In the genomic region with DNA sequence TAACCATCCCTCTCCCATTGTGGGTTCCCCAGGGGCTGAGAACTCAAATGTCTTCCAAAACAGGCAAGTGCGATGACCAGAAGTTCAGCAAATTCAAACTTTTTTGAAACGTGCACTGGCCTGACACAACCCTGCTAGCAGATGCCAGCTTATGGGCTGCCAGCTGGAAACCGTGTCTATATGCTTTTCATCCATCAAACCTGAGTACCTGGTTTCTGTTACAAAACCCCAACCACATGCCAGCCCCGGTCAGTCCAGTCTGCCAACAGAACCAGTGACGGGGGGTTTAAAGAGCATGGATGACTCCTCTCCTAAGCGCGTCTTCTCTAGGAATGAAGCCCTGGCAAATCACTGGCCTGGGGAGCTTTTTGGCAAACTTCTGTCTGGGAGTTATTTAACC, we compare ENCODE assay signal across 32 cellular contexts.
DNase-seq lines count a peak whose midpoint lies in the region; ATAC-seq and TF ChIP-seq lines count a peak whose summit lies in the region.
"Had no signal": no experiment of that assay in that cellular context is flagged by ENCODE, and none has a peak within 500 bp of the region (broad histone marks: within the 10 kb centered on the region; RNA-seq: fewer than 3 reads in every experiment).

No MANE protein-coding gene starts in this region.

- no peak for TF ChIP-seq POLR2A in sigmoid colon (IDR thresholded peaks at IDR 0.05)

- no peaks in the 10 kb centered on the region for H3K27me3 Mint-ChIP-seq in CD4-positive, alpha-beta T cell
- H3K27me3 Mint-ChIP-seq in WTC11 (ENCODE audit: low read depth): no peaks in the 10 kb centered on the region
- H3K27me3 Mint-ChIP-seq: stimulated activated naive CD8-positive, alpha-beta T cell treated with anti-CD3 and anti-CD28 coated beads, Interleukin-15, Interleukin-2, amounts not matched to agents 100 ng/mL and 50 ng/mL, for 24 hours; T-cell; type B pancreatic cell had no signal

- no peaks in the 10 kb centered on the region for H3K36me3 Mint-ChIP-seq in CD4-positive, alpha-beta T cell (ENCODE audit: low read depth)
- no peaks in the 10 kb centered on the region for H3K36me3 Mint-ChIP-seq in WTC11
- H3K36me3 Mint-ChIP-seq: activated naive CD4-positive, alpha-beta T cell treated with anti-CD3 and anti-CD28 coated beads, Interleukin-2, amount 10 ng/mL, durations not matched to agents 7 days and 5 days; T-cell had no signal

- DNase-seq in DMS 273 (lab: John Stamatoyannopoulos, UW; ENCODE audit: unreplicated experiment) (peak; percentile 79), NCI-H524 (lab: John Stamatoyannopoulos, UW) (peak; percentile 49 to 79), left ventricle myocardium superior (no peak), sigmoid colon (peak; percentile 94), WTC11 (ENCODE audit: low spot score) (no peak)
- DNase-seq in activated CD4-positive, alpha-beta T cell treated with anti-CD3 and anti-CD28 coated beads, Interleukin-2, amount 50 U/mL, for 4 hours: no peak
- DNase-seq in CD4-positive, alpha-beta T cell: no peak
- DNase-seq: activated CD4-positive, alpha-beta T cell treated with anti-CD3 and anti-CD28 coated beads, Interleukin-2, amount 50 U/mL, for 48 hours; activated CD4-positive, CD25-positive, alpha-beta regulatory T cell; activated naive CD4-positive, alpha-beta T cell treated with anti-CD3 and anti-CD28 coated beads, Interleukin-2, amount 10 ng/mL, durations not matched to agents 7 days and 5 days; BE2C; colonic mucosa; DMS79 treated with DMSO at 0.1 percent for 48 hours; effector memory CD4-positive, alpha-beta T cell; foreskin keratinocyte; GF-D8; KG1; left cardiac atrium; mesenchymal stem cell; MG63; NCI-H2081 treated with DMSO at 0.1 percent for 48 hours; NCI-H510A; Peyer's patch; small intestine; T-cell had no signal

- ATAC-seq in left ventricle myocardium superior (peak; percentile 12), GM21529 (IDR thresholded peaks at IDR 0.05; ENCODE audit: unreplicated experiment) (no peak), WTC11 (no peak)
- ATAC-seq in CD4-positive, alpha-beta T cell (ENCODE audit: poor library complexity): no peak
- ATAC-seq: foreskin keratinocyte, T-cell had no signal

- peak overlapping the region; percentile 71 to 84 (median 76) for H3K27ac ChIP-seq in sigmoid colon
- no peak overlapping the region for H3K27ac ChIP-seq in CD4-positive, alpha-beta T cell (ENCODE audit: low read depth, low read length)
- H3K27ac ChIP-seq: colonic mucosa, foreskin keratinocyte, hepatocyte, neutrophil, SJSA1 had no signal

- POLR2A ChIA-PET in CD4-positive, alpha-beta T cell (lab: Charles Lee): no interaction called here
- POLR2A ChIA-PET in WTC11 (lab: Charles Lee): no interaction called here

- H3K4me3 Mint-ChIP-seq in CD4-positive, alpha-beta T cell: no peak overlapping the region
- H3K4me3 Mint-ChIP-seq in WTC11: no peak overlapping the region
- H3K4me3 Mint-ChIP-seq: activated naive CD4-positive, alpha-beta T cell treated with anti-CD3 and anti-CD28 coated beads, Interleukin-2, amount 10 ng/mL, durations not matched to agents 7 days and 5 days; activated T-helper 1 cell treated with anti-CD3 and anti-CD28 coated beads, Interleukin-12 subunit alpha, Interleukin-12 subunit beta, Interleukin-2, Interleukin-4 antibody, amounts not matched to agents 30 ng/mL and 10 ng/mL and 1 ng/mL, durations not matched to agents 14 hours and 24 hours and 36 hours; stimulated activated naive CD8-positive, alpha-beta T cell treated with anti-CD3 and anti-CD28 coated beads, Interleukin-15, Interleukin-2, amounts not matched to agents 100 ng/mL and 50 ng/mL, for 24 hours; T-cell; type B pancreatic cell had no signal

- H3K27ac Mint-ChIP-seq in CD4-positive, alpha-beta T cell: no peak overlapping the region
- no peak overlapping the region for H3K27ac Mint-ChIP-seq in WTC11
- H3K27ac Mint-ChIP-seq: activated naive CD4-positive, alpha-beta T cell treated with anti-CD3 and anti-CD28 coated beads, Interleukin-2, amount 10 ng/mL, durations not matched to agents 7 days and 5 days; activated T-helper 1 cell treated with anti-CD3 and anti-CD28 coated beads, Interleukin-12 subunit alpha, Interleukin-12 subunit beta, Interleukin-2, Interleukin-4 antibody, amounts not matched to agents 30 ng/mL and 10 ng/mL and 1 ng/mL, durations not matched to agents 14 hours and 24 hours and 36 hours; stimulated activated naive CD8-positive, alpha-beta T cell treated with anti-CD3 and anti-CD28 coated beads, Interleukin-15, Interleukin-2, amounts not matched to agents 100 ng/mL and 50 ng/mL, for 24 hours; T-cell; type B pancreatic cell had no signal

- no peaks in the 10 kb centered on the region for H3K4me1 Mint-ChIP-seq in CD4-positive, alpha-beta T cell (ENCODE audit: low read depth)
- peaks cover 36% of the 10 kb centered on the region for H3K4me1 Mint-ChIP-seq in WTC11
- H3K4me1 Mint-ChIP-seq: activated naive CD4-positive, alpha-beta T cell treated with anti-CD3 and anti-CD28 coated beads, Interleukin-2, amount 10 ng/mL, durations not matched to agents 7 days and 5 days; T-cell had no signal

- no peaks in the 10 kb centered on the region for H3K36me3 ChIP-seq in sigmoid colon
- H3K36me3 ChIP-seq: BE2C, colonic mucosa, MG63, Peyer's patch, SJSA1 had no signal

- no peaks in the 10 kb centered on the region for H3K9me3 Mint-ChIP-seq in CD4-positive, alpha-beta T cell
- H3K9me3 Mint-ChIP-seq in WTC11: no peaks in the 10 kb centered on the region
- H3K9me3 Mint-ChIP-seq: activated naive CD4-positive, alpha-beta T cell treated with anti-CD3 and anti-CD28 coated beads, Interleukin-2, amount 10 ng/mL, durations not matched to agents 7 days and 5 days; activated T-helper 1 cell treated with anti-CD3 and anti-CD28 coated beads, Interleukin-12 subunit alpha, Interleukin-12 subunit beta, Interleukin-2, Interleukin-4 antibody, amounts not matched to agents 30 ng/mL and 10 ng/mL and 1 ng/mL, durations not matched to agents 14 hours and 24 hours and 36 hours; stimulated activated naive CD8-positive, alpha-beta T cell treated with anti-CD3 and anti-CD28 coated beads, Interleukin-15, Interleukin-2, amounts not matched to agents 100 ng/mL and 50 ng/mL, for 24 hours; T-cell; type B pancreatic cell had no signal

- intact Hi-C loops in left ventricle myocardium superior (cut with micrococcal nuclease): no loop called here
- intact Hi-C loops in sigmoid colon (cut with DNase I): loop anchor here (5.0 kb wide), 3 partner anchors 51 to 224 kb away; no protein-coding TSS in a partner anchor
- intact Hi-C loops in CD4-positive, alpha-beta T cell (cut with DNase I, micrococcal nuclease): no loop called here

- H3K9me3 ChIP-seq in sigmoid colon: no peaks in the 10 kb centered on the region
- H3K9me3 ChIP-seq in CD4-positive, alpha-beta T cell (ENCODE audit: control insufficient read depth, low read length): no peaks in the 10 kb centered on the region
- H3K9me3 ChIP-seq: BE2C, colonic mucosa, MG63, neutrophil, Peyer's patch, SJSA1 had no signal

- WGBS in sigmoid colon, 2 donors: 93 to 94% methylated on average over 7 of the region's 7 CpGs

- peaks cover 0 to 62% (median 56%) of the 10 kb centered on the region in 4 donors for H3K4me1 ChIP-seq in sigmoid colon
- H3K4me1 ChIP-seq: colonic mucosa had no signal

- H3K27me3 ChIP-seq in sigmoid colon: no peaks in the 10 kb centered on the region
- H3K27me3 ChIP-seq in CD4-positive, alpha-beta T cell (ENCODE audit: control insufficient read depth, insufficient read depth, low read length): no peaks in the 10 kb centered on the region
- H3K27me3 ChIP-seq: BE2C, colonic mucosa, foreskin keratinocyte, hepatocyte, MG63, neutrophil, Peyer's patch, SJSA1 had no signal

- CTCF ChIA-PET in CD4-positive, alpha-beta T cell (lab: Charles Lee): no interaction called here
- CTCF ChIA-PET in WTC11 (lab: Charles Lee): no interaction called here

- no peak for TF ChIP-seq CTCF in sigmoid colon (IDR thresholded peaks at IDR 0.05)
- TF ChIP-seq CTCF in CD4-positive, alpha-beta T cell (IDR thresholded peaks at IDR 0.05): no peak
- no peak for TF ChIP-seq CTCF in WTC11 (IDR thresholded peaks at IDR 0.05)

- peak in 3 of 4 donors; percentile 61 to 91 (median 84) for TF ChIP-seq EP300 in sigmoid colon (IDR thresholded peaks at IDR 0.05)

- H3K4me3 ChIP-seq in sigmoid colon: no peak overlapping the region
- H3K4me3 ChIP-seq: colonic mucosa, hepatocyte, MG63, Peyer's patch, SJSA1 had no signal

TF ChIP-seq in WTC11, 78 proteins besides CTCF, POLR2A, EP300 and RAD21:
- TF ChIP-seq FOXP1 (CRISPR knock-in tag; IDR thresholded peaks at IDR 0.05; ENCODE audit: borderline replicate concordance) (no peak), ELF4 (CRISPR knock-in tag; IDR thresholded peaks at IDR 0.05; ENCODE audit: low read depth) (no peak), SMAD3 (CRISPR knock-in tag; IDR thresholded peaks at IDR 0.05; ENCODE audit: borderline replicate concordance) (no peak), PRRX2 (CRISPR knock-in tag; IDR thresholded peaks at IDR 0.05) (no peak), OVOL2 (CRISPR knock-in tag; IDR thresholded peaks at IDR 0.05; ENCODE audit: borderline replicate concordance) (no peak), ZNF416 (CRISPR knock-in tag; IDR thresholded peaks at IDR 0.05) (no peak), GTF2I (CRISPR knock-in tag; conservative IDR thresholded peaks at IDR 0.05) (no peak), ZNF219 (CRISPR knock-in tag; IDR thresholded peaks at IDR 0.05; ENCODE audit: borderline replicate concordance) (no peak), NR1H2 (CRISPR knock-in tag; IDR thresholded peaks at IDR 0.05) (no peak)
- TF ChIP-seq, protein P1, sequence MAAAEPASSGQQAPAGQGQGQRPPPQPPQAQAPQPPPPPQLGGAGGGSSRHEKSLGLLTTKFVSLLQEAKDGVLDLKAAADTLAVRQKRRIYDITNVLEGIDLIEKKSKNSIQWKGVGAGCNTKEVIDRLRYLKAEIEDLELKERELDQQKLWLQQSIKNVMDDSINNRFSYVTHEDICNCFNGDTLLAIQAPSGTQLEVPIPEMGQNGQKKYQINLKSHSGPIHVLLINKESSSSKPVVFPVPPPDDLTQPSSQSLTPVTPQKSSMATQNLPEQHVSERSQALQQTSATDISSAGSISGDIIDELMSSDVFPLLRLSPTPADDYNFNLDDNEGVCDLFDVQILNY (CRISPR knock-in tag; IDR thresholded peaks at IDR 0.05): no peak
- TF ChIP-seq, protein P2, sequence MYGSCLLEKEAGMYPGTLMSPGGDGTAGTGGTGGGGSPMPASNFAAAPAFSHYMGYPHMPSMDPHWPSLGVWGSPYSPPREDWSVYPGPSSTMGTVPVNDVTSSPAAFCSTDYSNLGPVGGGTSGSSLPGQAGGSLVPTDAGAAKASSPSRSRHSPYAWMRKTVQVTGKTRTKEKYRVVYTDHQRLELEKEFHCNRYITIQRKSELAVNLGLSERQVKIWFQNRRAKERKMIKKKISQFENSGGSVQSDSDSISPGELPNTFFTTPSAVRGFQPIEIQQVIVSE (CRISPR knock-in tag; IDR thresholded peaks at IDR 0.05; ENCODE audit: borderline replicate concordance): no peak

Comparison
In these comparisons a context has a peak if more than half of its experiments do, and no peak if none do; other contexts are left out.
1. DNase-seq: peak in DMS 273 (single experiment), NCI-H524 (2 of 2) and sigmoid colon (single experiment); none in left ventricle myocardium superior (single experiment), activated CD4-positive, alpha-beta T cell treated with anti-CD3 and anti-CD28 coated beads, Interleukin-2, amount 50 U/mL, for 4 hours (0 of 2), CD4-positive, alpha-beta T cell (0 of 10) and WTC11 (single experiment).